24 cellular contexts compared by ENCODE assay signal in genomic region chr4:113783289-113783688, GRCh38.
"Had no signal": no experiment of that assay in that cellular context is flagged by ENCODE, and none has a peak within 500 bp of the region (broad histone marks: within the 10 kb centered on the region; RNA-seq: fewer than 3 reads in every experiment).

No MANE protein-coding gene starts in this region.

- H3K4me3 Mint-ChIP-seq: activated naive CD4-positive, alpha-beta T cell treated with anti-CD3 and anti-CD28 coated beads for 36 hours; activated T-cell treated with anti-CD3 and anti-CD28 coated beads, Interleukin-2, amount 50 U/mL, for 4 hours; central memory CD8-positive, alpha-beta T cell; effector memory CD8-positive, alpha-beta T cell; memory B cell; neural crest cell; stimulated activated effector memory CD8-positive, alpha-beta T cell treated with anti-CD3 and anti-CD28 coated beads, Interleukin-12 subunit alpha, Interleukin-12 subunit beta, amount 100 ng/mL, for 72 hours had no signal

- H3K27me3 ChIP-seq: adrenal gland, ascending aorta, dorsolateral prefrontal cortex, heart left ventricle, upper lobe of left lung had no signal

- H3K27ac ChIP-seq: adrenal gland, ascending aorta, thoracic aorta, upper lobe of left lung, WERI-Rb-1 had no signal

- ATAC-seq: activated T-cell treated with anti-CD3 and anti-CD28 coated beads, Interleukin-2, amount 50 U/mL, for 4 hours; effector memory CD8-positive, alpha-beta T cell; heart left ventricle; left ventricle myocardium superior; sciatic nerve; stimulated activated effector memory CD8-positive, alpha-beta T cell treated with anti-CD3 and anti-CD28 coated beads, Interleukin-12 subunit alpha, Interleukin-12 subunit beta, amount 100 ng/mL, for 72 hours had no signal

- H3K36me3 Mint-ChIP-seq: stimulated activated effector memory CD8-positive, alpha-beta T cell treated with anti-CD3 and anti-CD28 coated beads, Interleukin-12 subunit alpha, Interleukin-12 subunit beta, amount 100 ng/mL, for 72 hours had no signal

- H3K27me3 Mint-ChIP-seq: central memory CD8-positive, alpha-beta T cell had no signal

- H3K27ac Mint-ChIP-seq: activated naive CD4-positive, alpha-beta T cell treated with anti-CD3 and anti-CD28 coated beads for 36 hours; effector memory CD8-positive, alpha-beta T cell; memory B cell; stimulated activated effector memory CD8-positive, alpha-beta T cell treated with anti-CD3 and anti-CD28 coated beads, Interleukin-12 subunit alpha, Interleukin-12 subunit beta, amount 100 ng/mL, for 72 hours had no signal

- H3K9me3 ChIP-seq: adrenal gland, ascending aorta, heart left ventricle, thoracic aorta, upper lobe of left lung had no signal

- H3K36me3 ChIP-seq: adrenal gland, ascending aorta, heart left ventricle, thoracic aorta, upper lobe of left lung, WERI-Rb-1 had no signal

- H3K4me1 Mint-ChIP-seq: central memory CD8-positive, alpha-beta T cell; memory B cell; neural crest cell had no signal

- H3K4me1 ChIP-seq: adrenal gland had no signal

- DNase-seq: activated CD4-positive, CD25-positive, alpha-beta regulatory T cell treated with anti-CD3 and anti-CD28 coated beads, Interleukin-2, amount 50 U/mL, for 72 hours; activated CD8-positive, alpha-beta memory T cell treated with anti-CD3 and anti-CD28 coated beads for 24 hours; activated CD8-positive, alpha-beta memory T cell treated with anti-CD3 and anti-CD28 coated beads, Interleukin-2, amount 50 U/mL, for 4 hours; activated effector memory CD4-positive, alpha-beta T cell treated with Interleukin-2 at 50 U/mL for 16 hours; activated naive CD4-positive, alpha-beta T cell treated with anti-CD3 and anti-CD28 coated beads for 36 hours; activated T-cell treated with anti-CD3 and anti-CD28 coated beads, Interleukin-2, amount 50 U/mL, for 4 hours; adrenal gland; dorsolateral prefrontal cortex; effector memory CD8-positive, alpha-beta T cell; heart left ventricle; left ventricle myocardium superior; occipital lobe; small intestine; stimulated activated CD4-positive, alpha-beta T cell treated with anti-CD3 and anti-CD28 coated beads, Interleukin-2, amount 100 ng/mL, for 24 hours; T-helper 1 cell; upper lobe of left lung; WERI-Rb-1 had no signal

- H3K9me3 Mint-ChIP-seq: activated naive CD4-positive, alpha-beta T cell treated with anti-CD3 and anti-CD28 coated beads for 36 hours; central memory CD8-positive, alpha-beta T cell; effector memory CD8-positive, alpha-beta T cell; memory B cell; stimulated activated effector memory CD8-positive, alpha-beta T cell treated with anti-CD3 and anti-CD28 coated beads, Interleukin-12 subunit alpha, Interleukin-12 subunit beta, amount 100 ng/mL, for 72 hours had no signal

- H3K4me3 ChIP-seq: adrenal gland, ascending aorta, dorsolateral prefrontal cortex, heart left ventricle, thoracic aorta, upper lobe of left lung had no signal
